Comparison of ENCODE assay signal across 8 cellular contexts in the genomic region with DNA sequence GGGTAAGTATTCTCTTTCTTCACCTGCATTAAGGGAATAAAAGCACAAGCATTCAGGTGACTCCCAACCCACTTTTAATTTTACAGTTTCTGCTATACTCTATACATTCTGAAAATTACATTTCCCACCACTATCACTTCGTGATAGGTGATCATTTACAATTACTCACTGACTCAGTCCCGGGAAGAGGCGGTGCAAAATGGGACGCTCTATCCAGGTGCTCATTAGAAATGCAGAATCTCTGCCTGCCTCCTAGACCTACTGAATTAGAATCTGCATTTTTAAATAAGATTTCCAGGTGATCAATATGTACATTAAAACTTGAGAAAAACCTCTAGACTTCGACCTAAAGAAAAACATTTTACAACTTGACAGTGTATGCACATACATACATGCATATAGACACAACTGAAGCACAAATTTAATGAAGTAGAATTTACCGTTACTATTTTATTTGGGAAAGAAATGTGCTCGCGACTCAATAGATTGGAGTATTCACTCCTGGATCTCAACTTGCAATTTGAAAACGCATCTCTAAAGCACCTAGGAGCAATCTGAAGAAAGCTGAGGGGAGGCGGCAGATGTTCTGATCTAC. TPM values are rescaled to one million over a fixed set of nuclear protein-coding genes. Genes with fewer than 3 reads are reported as not detected.
DNase-seq lines count a peak whose midpoint lies in the region; ATAC-seq and TF ChIP-seq lines count a peak whose summit lies in the region.

No MANE protein-coding gene starts in this region.

- no peak for DNase-seq in SK-N-SH
- no peak for DNase-seq in NCI-H128 (lab: John Stamatoyannopoulos, UW; ENCODE audit: unreplicated experiment)

- H3K4me3 ChIP-seq in SK-N-SH (ENCODE audit: low read depth in 2 of 2, low read length in 1 of 2), result peak overlapping the region; percentile 88 to 94
- peak overlapping the region; percentile 75 to 96 (median 87) for H3K4me3 ChIP-seq in subcutaneous abdominal adipose tissue (ENCODE audit: low read depth in 1 of 5, low read length in 5 of 5)

- POLR2A ChIA-PET in SK-N-SH (lab: Yijun Ruan, JAX), result no interaction called here

- no peaks in the 10 kb centered on the region for H3K9me3 ChIP-seq in SK-N-SH
- H3K9me3 ChIP-seq in subcutaneous abdominal adipose tissue (ENCODE audit: control insufficient read depth in 5 of 5, low read length in 5 of 5), result no peaks in the 10 kb centered on the region

- CTCF ChIA-PET in SK-N-SH (lab: Yijun Ruan, JAX), result interaction anchor here (0.7 to 1.4 kb wide), 4 partner anchors 11 to 180 kb away, joined by 3 to 4 read pairs (median 3); no protein-coding TSS in a partner anchor

- TF ChIP-seq CTCF in SK-N-SH (IDR thresholded peaks at IDR 0.05), result no peak

- H3K79me2 ChIP-seq in SK-N-SH (ENCODE audit: insufficient read depth), result peaks cover 42% of the 10 kb centered on the region

- no peak for TF ChIP-seq RAD21 in SK-N-SH (IDR thresholded peaks at IDR 0.05; ENCODE audit: low read length)

- peaks cover 4 to 22% of the 10 kb centered on the region in 2 experiments; a peak in 3 of 4 replicates for H3K4me1 ChIP-seq in SK-N-SH (ENCODE audit: control insufficient read depth in 1 of 2, insufficient read depth in 2 of 2, low read depth in 1 of 2, low read length in 1 of 2)
- H3K4me1 ChIP-seq in subcutaneous abdominal adipose tissue (ENCODE audit: control insufficient read depth in 5 of 5, insufficient read depth in 5 of 5, low read length in 5 of 5), result peaks cover 0 to 42% (median 32%) of the 10 kb centered on the region in 5 donors

- H3K27me3 ChIP-seq in SK-N-SH (ENCODE audit: insufficient read depth) (no peaks in the 10 kb centered on the region), layer of hippocampus (ENCODE audit: control insufficient read depth, insufficient read depth, low read length) (no peaks in the 10 kb centered on the region), subcutaneous abdominal adipose tissue (ENCODE audit: control insufficient read depth in 5 of 5, insufficient read depth in 4 of 5, low read length in 5 of 5) (no peaks in the 10 kb centered on the region)

- H3K27ac ChIP-seq in SK-N-SH (ENCODE audit: low read depth in 2 of 2, low read length in 1 of 2), result peak overlapping the region; percentile 34 to 83; a peak in 3 of 4 replicates
- H3K27ac ChIP-seq in adipose tissue (ENCODE audit: low read depth, low read length), result peak overlapping the region; percentile 45
- peak overlapping the region; percentile 89 for H3K27ac ChIP-seq in layer of hippocampus (ENCODE audit: low read depth, low read length)
- H3K27ac ChIP-seq in subcutaneous abdominal adipose tissue (ENCODE audit: low read depth, low read length), result peak overlapping the region; percentile 97

- H2AFZ ChIP-seq in SK-N-SH (ENCODE audit: low read depth), result peak overlapping the region; percentile 27; the same call in 1 of the 2 replicates

- no peak for TF ChIP-seq EP300 in SK-N-SH (IDR thresholded peaks at IDR 0.05; ENCODE audit: borderline replicate concordance in 1 of 2, low read depth in 1 of 2, low read length in 1 of 2)

- WGBS in SK-N-SH (ENCODE audit: low lambda C conversion rate), result 54% methylated on average over 10 of the region's 10 CpGs
- 14 to 31% (median 30%) methylated on average over 10 of the region's 10 CpGs for WGBS in adipose tissue, 3 donors

- ATAC-seq in SK-N-SH treated with all-trans-retinoic acid at 6 μM for 48 hours, result no peak
- no peak for ATAC-seq in HG02973 (IDR thresholded peaks at IDR 0.05; ENCODE audit: unreplicated experiment)
- ATAC-seq in GM18907 (IDR thresholded peaks at IDR 0.05; ENCODE audit: unreplicated experiment), result no peak

- H3K9ac ChIP-seq in SK-N-SH (peak overlapping the region; percentile 92; the same call in 1 of the 2 replicates), subcutaneous abdominal adipose tissue (ENCODE audit: low read length in 5 of 5) (peak overlapping the region; percentile 16 to 98 (median 74))

- 0 out of 2 replicates have a peak, but pooled peaks cover 8% of the 10 kb centered on the region for H4K20me1 ChIP-seq in SK-N-SH (ENCODE audit: insufficient read depth)

- peak overlapping the region; percentile 87; the same call in 1 of the 2 replicates for H3K4me2 ChIP-seq in SK-N-SH

- H3K36me3 ChIP-seq in SK-N-SH (replicated peaks in 1 of 2; ENCODE audit: control insufficient read depth in 1 of 2, insufficient read depth in 2 of 2, low read length in 1 of 2) (peaks cover 0 to 2% of the 10 kb centered on the region in 2 experiments), subcutaneous abdominal adipose tissue (ENCODE audit: control insufficient read depth in 5 of 5, insufficient read depth in 5 of 5, low read length in 5 of 5) (no peaks in the 10 kb centered on the region)

- H3K9me2 ChIP-seq in SK-N-SH, result no peaks in the 10 kb centered on the region

- peaks cover 19% of the 10 kb centered on the region for H3F3A ChIP-seq in SK-N-SH (replicated peaks; ENCODE audit: insufficient read depth)

TF ChIP-seq in SK-N-SH, 30 proteins besides CTCF, POLR2A, EP300 and RAD21:
- no peak for TF ChIP-seq JUND (IDR thresholded peaks at IDR 0.05)
- TF ChIP-seq FOSL2 (IDR thresholded peaks at IDR 0.05; ENCODE audit: borderline replicate concordance, low read depth), result no peak
- TF ChIP-seq, protein P1, sequence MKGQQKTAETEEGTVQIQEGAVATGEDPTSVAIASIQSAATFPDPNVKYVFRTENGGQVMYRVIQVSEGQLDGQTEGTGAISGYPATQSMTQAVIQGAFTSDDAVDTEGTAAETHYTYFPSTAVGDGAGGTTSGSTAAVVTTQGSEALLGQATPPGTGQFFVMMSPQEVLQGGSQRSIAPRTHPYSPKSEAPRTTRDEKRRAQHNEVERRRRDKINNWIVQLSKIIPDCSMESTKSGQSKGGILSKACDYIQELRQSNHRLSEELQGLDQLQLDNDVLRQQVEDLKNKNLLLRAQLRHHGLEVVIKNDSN (IDR thresholded peaks at IDR 0.05; ENCODE audit: borderline replicate concordance, low read depth), result no peak

TF ChIP-seq in SK-N-SH treated with all-trans-retinoic acid at 6 μM for 48 hours, 23 proteins besides CTCF, POLR2A, EP300 and RAD21 (continues in another document):
- no peak for TF ChIP-seq CSDC2 (CRISPR knock-in tag; IDR thresholded peaks at IDR 0.05)
- TF ChIP-seq OSR1 (CRISPR knock-in tag; IDR thresholded peaks at IDR 0.05), result no peak
- TF ChIP-seq, protein P2, sequence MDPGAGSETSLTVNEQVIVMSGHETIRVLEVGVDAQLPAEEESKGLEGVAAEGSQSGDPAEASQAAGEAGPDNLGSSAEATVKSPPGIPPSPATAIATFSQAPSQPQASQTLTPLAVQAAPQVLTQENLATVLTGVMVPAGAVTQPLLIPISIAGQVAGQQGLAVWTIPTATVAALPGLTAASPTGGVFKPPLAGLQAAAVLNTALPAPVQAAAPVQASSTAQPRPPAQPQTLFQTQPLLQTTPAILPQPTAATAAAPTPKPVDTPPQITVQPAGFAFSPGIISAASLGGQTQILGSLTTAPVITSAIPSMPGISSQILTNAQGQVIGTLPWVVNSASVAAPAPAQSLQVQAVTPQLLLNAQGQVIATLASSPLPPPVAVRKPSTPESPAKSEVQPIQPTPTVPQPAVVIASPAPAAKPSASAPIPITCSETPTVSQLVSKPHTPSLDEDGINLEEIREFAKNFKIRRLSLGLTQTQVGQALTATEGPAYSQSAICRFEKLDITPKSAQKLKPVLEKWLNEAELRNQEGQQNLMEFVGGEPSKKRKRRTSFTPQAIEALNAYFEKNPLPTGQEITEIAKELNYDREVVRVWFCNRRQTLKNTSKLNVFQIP (CRISPR knock-in tag; IDR thresholded peaks at IDR 0.05; ENCODE audit: borderline replicate concordance, low read depth), result no peak
- no peak for TF ChIP-seq ZNF8 (CRISPR knock-in tag; IDR thresholded peaks at IDR 0.05)
- TF ChIP-seq, protein P3, sequence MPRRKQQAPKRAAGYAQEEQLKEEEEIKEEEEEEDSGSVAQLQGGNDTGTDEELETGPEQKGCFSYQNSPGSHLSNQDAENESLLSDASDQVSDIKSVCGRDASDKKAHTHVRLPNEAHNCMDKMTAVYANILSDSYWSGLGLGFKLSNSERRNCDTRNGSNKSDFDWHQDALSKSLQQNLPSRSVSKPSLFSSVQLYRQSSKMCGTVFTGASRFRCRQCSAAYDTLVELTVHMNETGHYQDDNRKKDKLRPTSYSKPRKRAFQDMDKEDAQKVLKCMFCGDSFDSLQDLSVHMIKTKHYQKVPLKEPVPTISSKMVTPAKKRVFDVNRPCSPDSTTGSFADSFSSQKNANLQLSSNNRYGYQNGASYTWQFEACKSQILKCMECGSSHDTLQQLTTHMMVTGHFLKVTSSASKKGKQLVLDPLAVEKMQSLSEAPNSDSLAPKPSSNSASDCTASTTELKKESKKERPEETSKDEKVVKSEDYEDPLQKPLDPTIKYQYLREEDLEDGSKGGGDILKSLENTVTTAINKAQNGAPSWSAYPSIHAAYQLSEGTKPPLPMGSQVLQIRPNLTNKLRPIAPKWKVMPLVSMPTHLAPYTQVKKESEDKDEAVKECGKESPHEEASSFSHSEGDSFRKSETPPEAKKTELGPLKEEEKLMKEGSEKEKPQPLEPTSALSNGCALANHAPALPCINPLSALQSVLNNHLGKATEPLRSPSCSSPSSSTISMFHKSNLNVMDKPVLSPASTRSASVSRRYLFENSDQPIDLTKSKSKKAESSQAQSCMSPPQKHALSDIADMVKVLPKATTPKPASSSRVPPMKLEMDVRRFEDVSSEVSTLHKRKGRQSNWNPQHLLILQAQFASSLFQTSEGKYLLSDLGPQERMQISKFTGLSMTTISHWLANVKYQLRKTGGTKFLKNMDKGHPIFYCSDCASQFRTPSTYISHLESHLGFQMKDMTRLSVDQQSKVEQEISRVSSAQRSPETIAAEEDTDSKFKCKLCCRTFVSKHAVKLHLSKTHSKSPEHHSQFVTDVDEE (CRISPR knock-in tag; IDR thresholded peaks at IDR 0.05), result no peak
- TF ChIP-seq, protein P4, sequence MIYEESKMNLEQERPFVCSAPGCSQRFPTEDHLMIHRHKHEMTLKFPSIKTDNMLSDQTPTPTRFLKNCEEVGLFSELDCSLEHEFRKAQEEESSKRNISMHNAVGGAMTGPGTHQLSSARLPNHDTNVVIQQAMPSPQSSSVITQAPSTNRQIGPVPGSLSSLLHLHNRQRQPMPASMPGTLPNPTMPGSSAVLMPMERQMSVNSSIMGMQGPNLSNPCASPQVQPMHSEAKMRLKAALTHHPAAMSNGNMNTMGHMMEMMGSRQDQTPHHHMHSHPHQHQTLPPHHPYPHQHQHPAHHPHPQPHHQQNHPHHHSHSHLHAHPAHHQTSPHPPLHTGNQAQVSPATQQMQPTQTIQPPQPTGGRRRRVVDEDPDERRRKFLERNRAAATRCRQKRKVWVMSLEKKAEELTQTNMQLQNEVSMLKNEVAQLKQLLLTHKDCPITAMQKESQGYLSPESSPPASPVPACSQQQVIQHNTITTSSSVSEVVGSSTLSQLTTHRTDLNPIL (CRISPR knock-in tag; IDR thresholded peaks at IDR 0.05; ENCODE audit: low read depth), result no peak
- TF ChIP-seq PPARA (CRISPR knock-in tag; IDR thresholded peaks at IDR 0.05; ENCODE audit: borderline replicate concordance), result no peak
- TF ChIP-seq ZC3H10 (CRISPR knock-in tag; IDR thresholded peaks at IDR 0.05), result no peak
- no peak for TF ChIP-seq SNAI2 (CRISPR knock-in tag; IDR thresholded peaks at IDR 0.05)
- no peak for TF ChIP-seq ESRRG (CRISPR knock-in tag; IDR thresholded peaks at IDR 0.05)

RNA-seq across cellular contexts. Expression of a gene that starts 0.6 kb away (rescaled TPM):
- polyA plus RNA-seq in SK-N-SH (2012; rRNA removed) (48.3 and 58.9 TPM in 2 replicates), adipose tissue (100 to 1,000 TPM in 2 of 3 donors, 10 to 100 TPM in 1; 47.6 to 197 (median 125) TPM)
- polyA plus RNA-seq in SK-N-SH (2012; cell fraction: cytosol; rRNA removed), result 54.7 and 67.3 TPM in 2 replicates
- 24.2 and 33.6 TPM in 2 replicates for polyA plus RNA-seq in SK-N-SH (2012; cell fraction: nucleus; rRNA removed)

Comparison
In these comparisons a context has a peak if more than half of its experiments do, and no peak if none do; other contexts are left out.
1. H3K27ac ChIP-seq: peak in every context shown above with its lines; median percentile 97 in subcutaneous abdominal adipose tissue; 89 in layer of hippocampus; 58 in SK-N-SH; 45 in adipose tissue.